1 cellular context compared by ENCODE assay signal in genomic region chr14:67680121-67680602, GRCh38.
TF ChIP-seq lines count a peak whose summit lies in the region.

No MANE protein-coding gene starts in this region.

TF ChIP-seq in K562, 482 proteins besides CTCF, POLR2A, EP300 and RAD21 (continued from another document and continues in another):
- peak in 1 of 2 experiments; percentile 30; a peak in 1 of 4 replicates for TF ChIP-seq MNT (conservative IDR thresholded peaks at IDR 0.05)
- TF ChIP-seq ETS1 (conservative IDR thresholded peaks at IDR 0.05; ENCODE audit: control insufficient read depth, low read depth, low read length): no peak
- TF ChIP-seq EP400 (IDR thresholded peaks at IDR 0.05): no peak
- TF ChIP-seq ID3 (CRISPR knock-in tag; IDR thresholded peaks at IDR 0.05): no peak
- 0 out of 2 replicates have a peak, but pooled peaks have one; percentile 61 for TF ChIP-seq ID3 (tag; IDR thresholded peaks at IDR 0.05)
- peak; percentile 71 for TF ChIP-seq ZNF592 (IDR thresholded peaks at IDR 0.05)
- peak; percentile 85 for TF ChIP-seq JUND (IDR thresholded peaks at IDR 0.05; ENCODE audit: borderline replicate concordance, low read depth, low read length)
- TF ChIP-seq JUND (tag; IDR thresholded peaks at IDR 0.05; ENCODE audit: borderline replicate concordance, low read depth, low read length): peak; percentile 87; the same call in 2 of the 3 replicates
- peak; percentile 86 for TF ChIP-seq ATF3 (IDR thresholded peaks at IDR 0.05)
- no peak for TF ChIP-seq ATF3 (CRISPR knock-in tag; conservative IDR thresholded peaks at IDR 0.05)
- TF ChIP-seq TBL1XR1 (IDR thresholded peaks at IDR 0.05; ENCODE audit: low read length in 2 of 2): peak in 1 of 2 experiments; percentile 67; a peak in 2 of 4 replicates
- TF ChIP-seq SMAD2 (IDR thresholded peaks at IDR 0.05; ENCODE audit: low read depth, low read length): no peak
- no peak for TF ChIP-seq ZNF76 (CRISPR knock-in tag; IDR thresholded peaks at IDR 0.05; ENCODE audit: borderline replicate concordance)
- peak; percentile 38 for TF ChIP-seq SOX6 (IDR thresholded peaks at IDR 0.05)
- peak; percentile 72 for TF ChIP-seq CBFA2T3 (IDR thresholded peaks at IDR 0.05)
- no peak for TF ChIP-seq XRCC5 (IDR thresholded peaks at IDR 0.05; ENCODE audit: low read depth, low read length)
- TF ChIP-seq ZNF12 (CRISPR knock-in tag; IDR thresholded peaks at IDR 0.05): peak; percentile 63; the same call in 1 of the 2 replicates
- TF ChIP-seq CBX3 (IDR thresholded peaks at IDR 0.05; ENCODE audit: borderline replicate concordance in 1 of 2, low read length in 2 of 2): 0 out of 3 replicates have a peak, but pooled peaks of 1 of the 2 experiments have one; percentile 36
- no peak for TF ChIP-seq SAFB2 (IDR thresholded peaks at IDR 0.05; ENCODE audit: borderline replicate concordance, low read depth, low read length, severe bottlenecking)
- no peak for TF ChIP-seq GATAD2A (IDR thresholded peaks at IDR 0.05)
- no peak for TF ChIP-seq GATAD2B (IDR thresholded peaks at IDR 0.05; ENCODE audit: borderline replicate concordance)
- no peak for TF ChIP-seq GTF2B (IDR thresholded peaks at IDR 0.05; ENCODE audit: extremely low read depth, insufficient read length)
- TF ChIP-seq MAFK (IDR thresholded peaks at IDR 0.05; ENCODE audit: low read length): peak; percentile 75
- TF ChIP-seq SAFB (IDR thresholded peaks at IDR 0.05; ENCODE audit: borderline replicate concordance, low read depth, low read length): no peak
- no peak for TF ChIP-seq ARID3B (CRISPR knock-in tag; IDR thresholded peaks at IDR 0.05; ENCODE audit: borderline replicate concordance)
- no peak for TF ChIP-seq NFYB (IDR thresholded peaks at IDR 0.05; ENCODE audit: extremely low read depth, insufficient read length)
- no peak for TF ChIP-seq ZNF3 (CRISPR knock-in tag; IDR thresholded peaks at IDR 0.05)
- TF ChIP-seq DPF2 (IDR thresholded peaks at IDR 0.05): peak; percentile 84
- peak; percentile 14 for TF ChIP-seq NEUROD1 (IDR thresholded peaks at IDR 0.05; ENCODE audit: borderline replicate concordance, low read depth, low read length, partially characterized antibody)
- TF ChIP-seq KDM1A (IDR thresholded peaks at IDR 0.05): peak; percentile 31 to 62; a peak in 1 of 4 replicates
- no peak for TF ChIP-seq HOXB6 (CRISPR knock-in tag; IDR thresholded peaks at IDR 0.05; ENCODE audit: borderline replicate concordance)
- no peak for TF ChIP-seq E2F8 (IDR thresholded peaks at IDR 0.05; ENCODE audit: low read depth, partially characterized antibody)
- TF ChIP-seq ILF3 (IDR thresholded peaks at IDR 0.05; ENCODE audit: borderline replicate concordance): no peak
- TF ChIP-seq NFRKB (IDR thresholded peaks at IDR 0.05; ENCODE audit: low read depth): no peak
- TF ChIP-seq PCBP2 (IDR thresholded peaks at IDR 0.05; ENCODE audit: low read depth, low read length, poor library complexity, severe bottlenecking): no peak
- peak; percentile 81 for TF ChIP-seq ZNF316 (IDR thresholded peaks at IDR 0.05)
- no peak for TF ChIP-seq PTBP1 (IDR thresholded peaks at IDR 0.05; ENCODE audit: low read depth, low read length)
- TF ChIP-seq CUX1 (CRISPR knock-in tag; IDR thresholded peaks at IDR 0.05): no peak
- TF ChIP-seq ETV1 (tag; conservative IDR thresholded peaks at IDR 0.05; ENCODE audit: low read depth): 0 out of 2 replicates have a peak, but pooled peaks have one; percentile 21
- TF ChIP-seq CBFA2T2 (conservative IDR thresholded peaks at IDR 0.05): peak; percentile 28; the same call in 1 of the 2 replicates
- TF ChIP-seq ZNF445 (CRISPR knock-in tag; IDR thresholded peaks at IDR 0.05; ENCODE audit: low read depth): no peak
- peak; percentile 52; the same call in 1 of the 2 replicates for TF ChIP-seq HDAC2 (IDR thresholded peaks at IDR 0.05)
- no peak for TF ChIP-seq FOXA1 (IDR thresholded peaks at IDR 0.05; ENCODE audit: borderline replicate concordance)
- peak; percentile 66; the same call in 1 of the 2 replicates for TF ChIP-seq SMARCC2 (IDR thresholded peaks at IDR 0.05; ENCODE audit: low read depth)
- peak; percentile 90 for TF ChIP-seq FOSL1 (tag; conservative IDR thresholded peaks at IDR 0.05)
- no peak for TF ChIP-seq ZNF384 (IDR thresholded peaks at IDR 0.05; ENCODE audit: low read depth, low read length)
- TF ChIP-seq LCOR (CRISPR knock-in tag; IDR thresholded peaks at IDR 0.05): 0 out of 2 replicates have a peak, but pooled peaks have one; percentile 13
